35 cellular contexts compared by ENCODE assay signal in the genomic region with DNA sequence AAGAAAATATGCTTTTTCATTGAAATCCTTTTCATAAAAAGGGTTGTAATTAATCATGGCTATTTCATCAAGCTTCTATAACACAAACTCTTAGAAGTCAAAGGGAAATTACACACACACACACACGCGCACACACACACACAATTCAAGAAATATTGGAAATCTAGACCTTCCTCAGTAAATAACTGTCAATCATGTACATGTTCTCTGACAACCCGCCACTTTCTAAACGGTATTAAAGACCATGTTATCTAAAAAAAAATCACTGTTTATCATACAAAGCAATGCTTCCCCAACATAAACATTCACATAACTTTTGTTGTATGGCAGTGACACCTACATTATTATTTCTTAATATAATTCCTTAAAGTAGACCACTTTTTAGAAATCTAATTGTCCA.
DNase-seq lines count a peak whose midpoint lies in the region; FAIRE-seq and TF ChIP-seq lines count a peak whose summit lies in the region.
"Had no signal": no experiment of that assay in that cellular context is flagged by ENCODE, and none has a peak within 500 bp of the region (broad histone marks: within the 10 kb centered on the region; RNA-seq: fewer than 3 reads in every experiment).

No MANE protein-coding gene starts in this region.

- no peaks in the 10 kb centered on the region for H3K79me2 ChIP-seq in neural cell (replicated peaks; ENCODE audit: insufficient read depth, low read length)
- no peaks in the 10 kb centered on the region for H3K79me2 ChIP-seq in neural progenitor cell (ENCODE audit: low read depth)

- no peak for TF ChIP-seq POLR2A in H54 (IDR thresholded peaks at IDR 0.05; ENCODE audit: low read depth, low read length)

- H3K27ac ChIP-seq in neural cell (ENCODE audit: low read length) = peak overlapping the region; percentile 38
- H3K27ac ChIP-seq in neural progenitor cell = no peak overlapping the region
- H3K27ac ChIP-seq: 22Rv1; A549; BLaER1; BLaER1 treated with 17β-estradiol and CSF1 and Interleukin-3, amounts not matched to agents 10 nM and 100 nM; C4-2B had no signal

- no peaks in the 10 kb centered on the region for H3F3A ChIP-seq in neural cell (ENCODE audit: insufficient read depth, low read length, poor library complexity, severe bottlenecking)
- H3F3A ChIP-seq in neural progenitor cell (ENCODE audit: low read depth) = peaks cover 19% of the 10 kb centered on the region

- H3K4me2 ChIP-seq in neural cell (ENCODE audit: low read length) (peak overlapping the region; percentile 20), neural progenitor cell (no peak overlapping the region)
- H3K4me2 ChIP-seq: A549; BLaER1; BLaER1 treated with 17β-estradiol and CSF1 and Interleukin-3, amounts not matched to agents 10 nM and 100 nM had no signal

- peaks cover 20% of the 10 kb centered on the region for H3K4me1 ChIP-seq in neural progenitor cell
- H3K4me1 ChIP-seq: A549, Caco-2 had no signal

- H3K27me3 Mint-ChIP-seq in neural progenitor cell (ENCODE audit: insufficient read depth, low read depth) = peaks cover 3% of the 10 kb centered on the region
- H3K27me3 Mint-ChIP-seq: B cell had no signal

- no peaks in the 10 kb centered on the region for H3K9me3 ChIP-seq in neural cell (ENCODE audit: low read length)
- no peaks in the 10 kb centered on the region for H3K9me3 ChIP-seq in neural progenitor cell (ENCODE audit: low read depth)
- H3K9me3 ChIP-seq: A549; BE2C; BLaER1; BLaER1 treated with 17β-estradiol and CSF1 and Interleukin-3, amounts not matched to agents 10 nM and 100 nM; Caco-2 had no signal

- no peaks in the 10 kb centered on the region for H3K27me3 ChIP-seq in neural cell (ENCODE audit: insufficient read depth, low read depth, low read length)
- no peaks in the 10 kb centered on the region for H3K27me3 ChIP-seq in neural progenitor cell
- H3K27me3 ChIP-seq: BE2C; BLaER1; BLaER1 treated with 17β-estradiol and CSF1 and Interleukin-3, amounts not matched to agents 10 nM and 100 nM had no signal

- H3K9me3 Mint-ChIP-seq in neural progenitor cell = peaks cover 3% of the 10 kb centered on the region
- H3K9me3 Mint-ChIP-seq: CD4-positive, alpha-beta memory T cell; CD4-positive, alpha-beta T cell; CD4-positive, CD25-positive, alpha-beta regulatory T cell; CD8-positive, alpha-beta memory T cell; CD8-positive, alpha-beta T cell had no signal

- H3K36me3 Mint-ChIP-seq in neural progenitor cell = no peaks in the 10 kb centered on the region
- H3K36me3 Mint-ChIP-seq: CD14-positive monocyte; CD4-positive, alpha-beta memory T cell; CD4-positive, CD25-positive, alpha-beta regulatory T cell; CD8-positive, alpha-beta memory T cell; CD8-positive, alpha-beta T cell had no signal

- H3K4me3 ChIP-seq in neural cell (ENCODE audit: low read length) (no peak overlapping the region), neural progenitor cell (no peak overlapping the region)
- H3K4me3 ChIP-seq: A549; BLaER1; BLaER1 treated with 17β-estradiol and CSF1 and Interleukin-3, amounts not matched to agents 10 nM and 100 nM had no signal

- CTCF ChIA-PET in GM10248 (lab: Yijun Ruan, JAX) = no interaction called here

- H3K4me3 Mint-ChIP-seq in neural progenitor cell = no peak overlapping the region
- H3K4me3 Mint-ChIP-seq: B cell; CD14-positive monocyte; CD4-positive, alpha-beta memory T cell; CD4-positive, alpha-beta T cell; CD4-positive, CD25-positive, alpha-beta regulatory T cell; CD8-positive, alpha-beta memory T cell; CD8-positive, alpha-beta T cell had no signal

- TF ChIP-seq CTCF in neural cell (IDR thresholded peaks at IDR 0.05; ENCODE audit: poor library complexity, severe bottlenecking) (no peak), neural progenitor cell (IDR thresholded peaks at IDR 0.05) (no peak), GM10248 (IDR thresholded peaks at IDR 0.05; ENCODE audit: control extremely low read depth, extremely low read depth, low read depth, missing control alignments) (no peak)

- no peak for TF ChIP-seq RAD21 in neural cell (conservative IDR thresholded peaks at IDR 0.05)

- peak; percentile 70 for FAIRE-seq in H54 (lab: Jason Lieb, UNC)
- FAIRE-seq: A204.1, A549, D721Med had no signal

- H3K27ac Mint-ChIP-seq in neural progenitor cell = peak overlapping the region; percentile 74
- H3K27ac Mint-ChIP-seq: B cell; CD14-positive monocyte; CD4-positive, alpha-beta memory T cell; CD4-positive, alpha-beta T cell; CD4-positive, CD25-positive, alpha-beta regulatory T cell; CD8-positive, alpha-beta memory T cell; CD8-positive, alpha-beta T cell had no signal

- H2AFZ ChIP-seq in neural cell (ENCODE audit: low read depth, low read length) = no peak overlapping the region
- no peak overlapping the region for H2AFZ ChIP-seq in neural progenitor cell (replicated peaks)

- POLR2A ChIA-PET in GM10248 (lab: Yijun Ruan, JAX) = no interaction called here

- peak; percentile 85 for TF ChIP-seq EP300 in neural cell (conservative IDR thresholded peaks at IDR 0.05; ENCODE audit: poor library complexity, severe bottlenecking)

- no peak overlapping the region for H3K9ac ChIP-seq in neural cell (ENCODE audit: low read length)
- no peak overlapping the region for H3K9ac ChIP-seq in neural progenitor cell
- H3K9ac ChIP-seq: BLaER1; BLaER1 treated with 17β-estradiol and CSF1 and Interleukin-3, amounts not matched to agents 10 nM and 100 nM had no signal

- no peaks in the 10 kb centered on the region for H3K36me3 ChIP-seq in neural cell (ENCODE audit: insufficient read depth, low read length)
- no peaks in the 10 kb centered on the region for H3K36me3 ChIP-seq in neural progenitor cell
- H3K36me3 ChIP-seq: BE2C; BLaER1; BLaER1 treated with 17β-estradiol and CSF1 and Interleukin-3, amounts not matched to agents 10 nM and 100 nM had no signal

- peaks cover 41% of the 10 kb centered on the region for H3K4me1 Mint-ChIP-seq in neural progenitor cell
- H3K4me1 Mint-ChIP-seq: B cell; CD14-positive monocyte; CD4-positive, alpha-beta memory T cell; CD4-positive, CD25-positive, alpha-beta regulatory T cell; CD8-positive, alpha-beta memory T cell had no signal

- H4K20me1 ChIP-seq in neural cell (ENCODE audit: insufficient read depth) (no peaks in the 10 kb centered on the region), neural progenitor cell (ENCODE audit: low read depth) (no peaks in the 10 kb centered on the region)
- H4K20me1 ChIP-seq: BLaER1; BLaER1 treated with 17β-estradiol and CSF1 and Interleukin-3, amounts not matched to agents 10 nM and 100 nM had no signal

- H3K9me2 ChIP-seq in neural cell (ENCODE audit: insufficient read depth, low read length) = no peaks in the 10 kb centered on the region

- no peak for DNase-seq in H54 (ENCODE audit: insufficient read length, low spot score)
- no peak for DNase-seq in neural progenitor cell (ENCODE audit: low spot score)
- DNase-seq in SW480 (ENCODE audit: low spot score) = no peak
- no peak for DNase-seq in SIG-M5 treated with dmso at 0.1 percent for 504 hours (lab: John Stamatoyannopoulos, UW; ENCODE audit: unreplicated experiment)
- DNase-seq in GM10248 (ENCODE audit: extremely low spot score) = no peak
- DNase-seq: 8988T; ACHN; AML-193; BE2C; C1 segment of cervical spinal cord; Caco-2; Calu3; CD4-positive, alpha-beta memory T cell; CD4-positive, alpha-beta T cell; CD4-positive, CD25-positive, alpha-beta regulatory T cell; CD8-positive, alpha-beta memory T cell; CD8-positive, alpha-beta T cell; COR-L47; DMS 273 treated with DMSO at 0.1 percent for 48 hours; DMS153; DMS53; DMS79; DMS79 treated with DMSO at 0.1 percent for 48 hours; DND-41; EL had no signal

TF ChIP-seq in neural cell, 6 proteins besides CTCF, POLR2A, EP300 and RAD21:
- TF ChIP-seq SMC3 (conservative IDR thresholded peaks at IDR 0.05; ENCODE audit: poor library complexity) (no peak), POLR2AphosphoS5 (IDR thresholded peaks at IDR 0.05) (peak; percentile 52)
TF ChIP-seq in neural cell: peak in this region for 1.
